Comparison of ENCODE assay signal across 27 cellular contexts in genomic region chr2:133838642-133839370, GRCh38.
"Had no signal": no experiment of that assay in that cellular context is flagged by ENCODE, and none has a peak within 500 bp of the region (broad histone marks: within the 10 kb centered on the region; RNA-seq: fewer than 3 reads in every experiment).

No MANE protein-coding gene starts in this region.

- H3K4me1 ChIP-seq: body of pancreas, esophagus squamous epithelium, vagina had no signal

- H3K36me3 ChIP-seq: cardiac muscle cell, esophagus squamous epithelium, heart right ventricle, lower lobe of right lung, thoracic aorta, vagina had no signal

- H3K4me3 ChIP-seq: body of pancreas, cardiac muscle cell, esophagus squamous epithelium, heart right ventricle, lower lobe of right lung, skin epidermis, thoracic aorta, vagina had no signal

- ATAC-seq: activated CD4-positive, alpha-beta T cell treated with anti-CD3 and anti-CD28 coated beads for 36 hours; activated T-cell treated with anti-CD3 and anti-CD28 coated beads, Interleukin-2, amount 50 U/mL, for 72 hours; body of pancreas; heart right ventricle; left lobe of liver; lower lobe of right lung; naive thymus-derived CD8-positive, alpha-beta T cell; sciatic nerve; stimulated activated naive CD8-positive, alpha-beta T cell treated with anti-CD3 and anti-CD28 coated beads, Interleukin-15, Interleukin-2, amounts not matched to agents 100 U/mL and 50 U/mL, for 24 hours had no signal

- DNase-seq: activated CD4-positive, alpha-beta T cell treated with anti-CD3 and anti-CD28 coated beads for 36 hours; activated CD4-positive, CD25-positive, alpha-beta regulatory T cell; activated effector memory CD4-positive, alpha-beta T cell treated with Interleukin-2 at 50 U/mL for 16 hours; activated naive CD4-positive, alpha-beta T cell treated with Interleukin-2 at 50 U/mL for 16 hours; activated T-cell treated with anti-CD3 and anti-CD28 coated beads for 4 hours; activated T-cell treated with anti-CD3 and anti-CD28 coated beads, Interleukin-2, amount 50 U/mL, for 72 hours; aorta; body of pancreas; endodermal cell; esophagus squamous epithelium; foreskin melanocyte; heart right ventricle; kidney glomerular epithelial cell; lower lobe of right lung; mesenchymal stem cell; naive thymus-derived CD8-positive, alpha-beta T cell; posterior cingulate gyrus; stimulated activated CD4-positive, alpha-beta T cell treated with anti-CD3 and anti-CD28 coated beads, Interleukin-12 subunit alpha, Interleukin-12 subunit beta, amount 100 ng/mL, for 4 hours; stimulated activated CD4-positive, alpha-beta T cell treated with anti-CD3 and anti-CD28 coated beads, Interleukin-4, amount 100 ng/mL, for 1 hour; stimulated activated naive CD8-positive, alpha-beta T cell treated with anti-CD3 and anti-CD28 coated beads, Interleukin-15, Interleukin-2, amounts not matched to agents 100 U/mL and 50 U/mL, for 24 hours had no signal

- H3K27me3 ChIP-seq: body of pancreas, cardiac muscle cell, esophagus squamous epithelium, heart right ventricle, vagina had no signal

- H3K9me3 ChIP-seq: body of pancreas, heart right ventricle, lower lobe of right lung, vagina had no signal

- H3K27ac ChIP-seq: body of pancreas, cardiac muscle cell, epithelial cell of prostate, esophagus squamous epithelium, heart right ventricle, lower lobe of right lung, thoracic aorta, vagina had no signal
